ENCODE assay signal across 8 cellular contexts in the genomic region with DNA sequence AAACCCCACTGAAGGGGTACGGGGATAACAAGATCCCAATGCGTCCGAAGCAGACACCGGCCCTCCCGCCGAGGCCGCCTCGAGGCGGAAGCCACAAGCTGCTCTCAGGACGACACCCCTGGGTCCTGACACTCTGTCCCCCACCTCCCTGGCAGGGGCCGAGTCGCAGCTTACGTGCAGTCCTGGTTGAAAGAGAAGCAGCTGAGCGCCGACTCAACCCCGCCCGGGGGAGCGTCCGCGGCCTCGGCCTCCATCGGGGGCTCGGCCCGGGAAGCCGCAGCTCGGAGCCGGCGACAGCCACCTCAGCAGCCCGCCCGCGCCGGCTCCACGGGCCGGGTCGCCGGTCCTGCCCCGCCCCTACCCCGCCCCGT. TPM values are rescaled to one million over a fixed set of nuclear protein-coding genes. Genes with fewer than 3 reads are reported as not detected.
DNase-seq lines count a peak whose midpoint lies in the region; ATAC-seq and TF ChIP-seq lines count a peak whose summit lies in the region.

Gene WIPI1 (minus strand): TSS at position 329 of the 371 bp plus-strand sequence. CDS start 75 bp downstream, at position 254.

- in situ Hi-C loops in Panc1 (cut with HindIII; ENCODE audit: low pct_unique_long_range_greater_than_20kb, low sequenced_read_pairs) = no loop called here

- peak within 1 kb of the TSS; percentile 71 for H3K4me3 ChIP-seq in Panc1 (ENCODE audit: low read depth in 2 of 2, low read length in 2 of 2)
- peak within 1 kb of the TSS; percentile 75 to 76 for H3K4me3 ChIP-seq in muscle layer of duodenum (ENCODE audit: low read depth in 1 of 2, low read length in 2 of 2)

- no peak for TF ChIP-seq CTCF in Panc1 (IDR thresholded peaks at IDR 0.05)

- no peaks in the 10 kb centered on the region for H3K27me3 ChIP-seq in Panc1 (ENCODE audit: control insufficient read depth, insufficient read depth, low read length)
- no peaks in the 10 kb centered on the region for H3K27me3 ChIP-seq in muscle layer of duodenum (ENCODE audit: low read depth, low read length)

- H3K4me1 ChIP-seq in Panc1 (ENCODE audit: control insufficient read depth, insufficient read depth, low read length) (peaks cover 6% of the 10 kb centered on the region), muscle layer of duodenum (ENCODE audit: control insufficient read depth in 1 of 2, insufficient read depth in 2 of 2, low read length in 2 of 2) (peaks cover 4 to 15% of the 10 kb centered on the region in 2 donors)

- CTCF ChIA-PET in Panc1 (lab: Charles Lee) = interaction anchor here (0.7 kb wide), 2 partner anchors 20 to 787 kb away, joined by 3 to 6 read pairs; no protein-coding TSS in a partner anchor

- H3K9me3 ChIP-seq in Panc1 (ENCODE audit: control insufficient read depth, insufficient read depth, low read depth, low read length) (no peaks in the 10 kb centered on the region), muscle layer of duodenum (ENCODE audit: control insufficient read depth in 1 of 2, low read length in 2 of 2) (no peaks in the 10 kb centered on the region)

- H3K27ac ChIP-seq in Panc1 (ENCODE audit: low read length) (peak within 1 kb of the TSS; percentile 70), muscle layer of duodenum (ENCODE audit: low read length) (peak within 1 kb of the TSS; percentile 82)

- H3K27me3 Mint-ChIP-seq in effector memory CD8-positive, alpha-beta T cell = no peaks in the 10 kb centered on the region

- ATAC-seq in HG02763 (IDR thresholded peaks at IDR 0.05; ENCODE audit: unreplicated experiment) (peak; percentile 31), Panc1 (peak; percentile 66)
- no peak for ATAC-seq in effector memory CD8-positive, alpha-beta T cell (replicated peaks)

- peaks cover 48 to 53% of the 10 kb centered on the region in 2 donors for H3K4me1 Mint-ChIP-seq in effector memory CD8-positive, alpha-beta T cell (ENCODE audit: low read depth in 2 of 2)

- peaks cover 11% of the 10 kb centered on the region for H3K36me3 Mint-ChIP-seq in effector memory CD8-positive, alpha-beta T cell (ENCODE audit: insufficient read depth)

- H3K9me3 Mint-ChIP-seq in effector memory CD8-positive, alpha-beta T cell = no peaks in the 10 kb centered on the region

- H3K27ac Mint-ChIP-seq in effector memory CD8-positive, alpha-beta T cell = peak within 1 kb of the TSS; percentile 88 to 95

- H3K36me3 ChIP-seq in Panc1 (ENCODE audit: control insufficient read depth, insufficient read depth, low read length) (no peaks in the 10 kb centered on the region), muscle layer of duodenum (ENCODE audit: control insufficient read depth in 1 of 2, insufficient read depth in 2 of 2, low read length in 2 of 2) (peaks cover 5 to 19% of the 10 kb centered on the region in 2 donors)

- BruUV-seq in Panc1 (replicated peaks; lab: Mats Ljungman, UMichigan) = no TSS peak

- intact Hi-C loops in Panc1 (cut with micrococcal nuclease; ENCODE audit: unreplicated experiment) = no loop called here

- POLR2A ChIA-PET in Panc1 (lab: Charles Lee) = no interaction called here

- peak; percentile 86 for DNase-seq in activated CD8-positive, alpha-beta memory T cell treated with anti-CD3 and anti-CD28 coated beads for 24 hours
- DNase-seq in activated CD8-positive, alpha-beta memory T cell treated with anti-CD3 and anti-CD28 coated beads, Interleukin-2, amount 50 U/mL, for 4 hours = no peak
- DNase-seq in Panc1 (ENCODE audit: low read depth, low spot score) (no peak), NCI-H510A (lab: John Stamatoyannopoulos, UW) (no peak), GM03348 (ENCODE audit: low spot score) (no peak)
- no peak for DNase-seq in effector memory CD8-positive, alpha-beta T cell

- peak within 1 kb of the TSS; percentile 89 to 90 for H3K4me3 Mint-ChIP-seq in effector memory CD8-positive, alpha-beta T cell

RNA-seq across cellular contexts. Expression of gene WIPI1, which starts in this region (rescaled TPM):
- total RNA-seq in Panc1 (2021; ENCODE audit: unreplicated experiment) = 19.8 TPM
- polyA plus RNA-seq in Panc1 (2012; ENCODE audit: insufficient read length) = 28.2 TPM
